ENCODE assay signal across 10 cellular contexts in genomic region chr1:90000934-90001676, GRCh38. TPM values are rescaled to one million over a fixed set of nuclear protein-coding genes. Genes with fewer than 3 reads are reported as not detected.
A peak's percentile ranks its signal among the peaks of the same experiment; 100 is the strongest.
DNase-seq lines count a peak whose midpoint lies in the region; ATAC-seq and TF ChIP-seq lines count a peak whose summit lies in the region.
"Had no signal": no experiment of that assay in that cellular context is flagged by ENCODE, and none has a peak within 500 bp of the region (broad histone marks: within the 10 kb centered on the region; RNA-seq: fewer than 3 reads in every experiment).

No MANE protein-coding gene starts in this region.

- no peak overlapping the region for H4K91ac ChIP-seq in H9 (ENCODE audit: insufficient read length, low read depth, low read length)

- H3K79me2 ChIP-seq in H9 (ENCODE audit: insufficient read depth, low read length), result peaks cover 21% of the 10 kb centered on the region; the same call in 1 of the 2 replicates
- peaks cover 93% of the 10 kb centered on the region for H3K79me2 ChIP-seq in PC-3 (ENCODE audit: low read length)

- peaks cover 23 to 38% of the 10 kb centered on the region in 2 experiments for H3K4me1 Mint-ChIP-seq in H9
- peaks cover 24 to 64% (median 48%) of the 10 kb centered on the region in 4 donors for H3K4me1 Mint-ChIP-seq in naive thymus-derived CD8-positive, alpha-beta T cell
- H3K4me1 Mint-ChIP-seq in mesothelial cell of epicardium, result peaks cover 45% of the 10 kb centered on the region

- H3K4me3 Mint-ChIP-seq in H9, result no peak overlapping the region
- H3K4me3 Mint-ChIP-seq in naive thymus-derived CD8-positive, alpha-beta T cell, result peak overlapping the region in 1 of 10 donors; percentile 24
- no peak overlapping the region for H3K4me3 Mint-ChIP-seq in mesothelial cell of epicardium

- peaks cover 8 to 46% (median 35%) of the 10 kb centered on the region in 3 experiments for H3K36me3 Mint-ChIP-seq in H9 (ENCODE audit: insufficient read depth in 1 of 3, low read depth in 3 of 3)
- H3K36me3 Mint-ChIP-seq in naive thymus-derived CD8-positive, alpha-beta T cell, result peaks cover 0 to 45% (median 0%) of the 10 kb centered on the region in 3 donors
- peaks cover 12% of the 10 kb centered on the region for H3K36me3 Mint-ChIP-seq in mesothelial cell of epicardium

- H3K79me1 ChIP-seq in H9 (ENCODE audit: insufficient read depth, low read depth, low read length, poor library complexity, severe bottlenecking), result peaks cover 7% of the 10 kb centered on the region

- no peak overlapping the region for H2BK12ac ChIP-seq in H9 (ENCODE audit: insufficient read length, low read depth, low read length)

- H2BK20ac ChIP-seq in H9 (ENCODE audit: low read depth, low read length, poor library complexity, severe bottlenecking), result no peak overlapping the region

- no peak overlapping the region for H3K23ac ChIP-seq in H9 (ENCODE audit: insufficient read length, low read depth, low read length)

- H3K27me3 Mint-ChIP-seq in H9 (ENCODE audit: low read depth), result no peaks in the 10 kb centered on the region
- H3K27me3 Mint-ChIP-seq in naive thymus-derived CD8-positive, alpha-beta T cell, result no peaks in the 10 kb centered on the region
- no peaks in the 10 kb centered on the region for H3K27me3 Mint-ChIP-seq in mesothelial cell of epicardium (ENCODE audit: low read depth)

- TF ChIP-seq CTCF in GM12864 (IDR thresholded peaks at IDR 0.05; ENCODE audit: low read depth, low read length, missing control alignments), result peak; percentile 27
- TF ChIP-seq CTCF in H9 (conservative IDR thresholded peaks at IDR 0.05), result peak; percentile 53
- peak; percentile 50 for TF ChIP-seq CTCF in PC-3 (conservative IDR thresholded peaks at IDR 0.05; ENCODE audit: low read depth, low read length)
- no peak for TF ChIP-seq CTCF in ovary (IDR thresholded peaks at IDR 0.05)
- no peak for TF ChIP-seq CTCF in mesothelial cell of epicardium (IDR thresholded peaks at IDR 0.05; ENCODE audit: unreplicated experiment)

- H2BK15ac ChIP-seq in H9 (ENCODE audit: low read depth, low read length), result no peak overlapping the region

- no peak overlapping the region for H3K18ac ChIP-seq in H9 (ENCODE audit: insufficient read length, low read depth, low read length)

- H2AK5ac ChIP-seq in H9 (ENCODE audit: insufficient read length, low read length), result no peak overlapping the region

- peaks cover 42% of the 10 kb centered on the region for H3K36me3 ChIP-seq in PC-3 (ENCODE audit: low read depth, low read length)
- H3K36me3 ChIP-seq in ovary, result no peaks in the 10 kb centered on the region

- H4K8ac ChIP-seq in H9 (replicated peaks; ENCODE audit: insufficient read length, low read depth, low read length), result no peak overlapping the region

- H2AFZ ChIP-seq in H9 (ENCODE audit: low read length) (no peak overlapping the region), PC-3 (ENCODE audit: low read length) (no peak overlapping the region)

- H3K23me2 ChIP-seq in H9 (ENCODE audit: insufficient read length, low read depth, low read length, poor library complexity, severe bottlenecking), result no peaks in the 10 kb centered on the region

- no peaks in the 10 kb centered on the region for H3F3A ChIP-seq in PC-3 (ENCODE audit: low read length, unreplicated experiment)

- no peak for TF ChIP-seq POLR2A in ovary (IDR thresholded peaks at IDR 0.05)

- H3K56ac ChIP-seq in H9 (ENCODE audit: insufficient read length, low read depth, low read length), result no peak overlapping the region

- no peaks in the 10 kb centered on the region for H3K9me2 ChIP-seq in PC-3 (replicated peaks; ENCODE audit: low read length)

- DNase-seq in GM12864 (ENCODE audit: low read depth) (no peak), H9 (no peak), PC-3 (no peak), ovary (no peak), posterior cingulate gyrus (no peak), mesothelial cell of epicardium (ENCODE audit: low spot score in 2 of 2, unreplicated experiment in 2 of 2) (no peak)
- DNase-seq in naive thymus-derived CD8-positive, alpha-beta T cell, result peak in 1 of 10 donors; percentile 7
- DNase-seq: DMS153, NCI-H1436 treated with DMSO at 0.1 percent for 48 hours had no signal

- no peak overlapping the region for H3K4ac ChIP-seq in H9 (ENCODE audit: low read depth, low read length)

- CTCF ChIA-PET in PC-3 (lab: Charles Lee), result no interaction called here

- no peak overlapping the region for H3K27ac ChIP-seq in H9 (ENCODE audit: insufficient read length, low read depth, low read length)
- H3K27ac ChIP-seq in PC-3 (ENCODE audit: low read length), result no peak overlapping the region
- H3K27ac ChIP-seq in ovary, result no peak overlapping the region

- BruUV-seq in PC-3 (replicated peaks; lab: Mats Ljungman, UMichigan), result no TSS peak

- POLR2A ChIA-PET in PC-3 (lab: Charles Lee; ENCODE audit: unreplicated experiment), result no interaction called here
- POLR2A ChIA-PET in naive thymus-derived CD8-positive, alpha-beta T cell (lab: Charles Lee), result no interaction called here

- no peak for TF ChIP-seq EP300 in ovary (IDR thresholded peaks at IDR 0.05)

- ATAC-seq in PC-3 (peak; percentile 23; the same call in 1 of the 2 replicates), GM21723 (IDR thresholded peaks at IDR 0.05; ENCODE audit: unreplicated experiment) (no peak)
- peak; percentile 60 to 77 for ATAC-seq in naive thymus-derived CD8-positive, alpha-beta T cell

- H2BK5ac ChIP-seq in H9 (ENCODE audit: insufficient read length, low read length), result no peak overlapping the region

- H3T11ph ChIP-seq in H9 (ENCODE audit: low read length), result no peak overlapping the region

- H4K20me1 ChIP-seq in H9 (ENCODE audit: control insufficient read depth, insufficient read depth, insufficient read length) (no peaks in the 10 kb centered on the region), PC-3 (ENCODE audit: low read length) (peaks cover 50% of the 10 kb centered on the region)

- no peak overlapping the region for H3K4me3 ChIP-seq in GM12864 (ENCODE audit: low read depth, low read length)
- H3K4me3 ChIP-seq in PC-3 (ENCODE audit: low read length), result no peak overlapping the region
- H3K4me3 ChIP-seq in ovary, result no peak overlapping the region

- H3K27me3 ChIP-seq in H9 (ENCODE audit: insufficient read depth, low read length) (no peaks in the 10 kb centered on the region), PC-3 (ENCODE audit: low read length) (no peaks in the 10 kb centered on the region), ovary (no peaks in the 10 kb centered on the region)

- no peaks in the 10 kb centered on the region for H3K9me3 ChIP-seq in H9 (ENCODE audit: control insufficient read depth, low read depth, low read length)
- no peaks in the 10 kb centered on the region for H3K9me3 ChIP-seq in PC-3 (ENCODE audit: low read length)
- no peaks in the 10 kb centered on the region for H3K9me3 ChIP-seq in ovary

- intact Hi-C loops in PC-3 (cut with micrococcal nuclease), result no loop called here
- intact Hi-C loops in ovary (cut with DNase I), result no loop called here
- intact Hi-C loops in posterior cingulate gyrus (cut with DNase I), result no loop called here

- H3K4me2 ChIP-seq in H9 (ENCODE audit: insufficient read depth, insufficient read length, low read length) (no peak overlapping the region), PC-3 (ENCODE audit: low read length) (no peak overlapping the region)

- no peak overlapping the region for H4K5ac ChIP-seq in H9 (ENCODE audit: insufficient read length, low read depth, low read length)

- no CpG with 5 or more reads among the region's 2 CpGs for WGBS in H9 (ENCODE audit: extremely low coverage, insufficient read length, low lambda C conversion rate)
- WGBS in ovary, 3 donors, result 92 to 96% (median 93%) methylated on average over 2 of the region's 2 CpGs

- no peak overlapping the region for H2BK120ac ChIP-seq in H9 (ENCODE audit: low read depth, low read length, poor library complexity, severe bottlenecking)

- H3K4me1 ChIP-seq in H9 (ENCODE audit: insufficient read depth, low read length), result no peaks in the 10 kb centered on the region
- peaks cover 26% of the 10 kb centered on the region for H3K4me1 ChIP-seq in PC-3 (ENCODE audit: insufficient read depth, low read length)
- peaks cover 1% of the 10 kb centered on the region for H3K4me1 ChIP-seq in ovary (ENCODE audit: insufficient read depth)

- H3K9me3 Mint-ChIP-seq in H9 (no peaks in the 10 kb centered on the region), mesothelial cell of epicardium (no peaks in the 10 kb centered on the region)
- no peaks in the 10 kb centered on the region for H3K9me3 Mint-ChIP-seq in naive thymus-derived CD8-positive, alpha-beta T cell

- H3K9ac ChIP-seq in H9 (ENCODE audit: extremely low read depth, insufficient read length, low read length) (no peak overlapping the region), PC-3 (ENCODE audit: low read length) (no peak overlapping the region)

- no peak overlapping the region for H3K14ac ChIP-seq in H9 (ENCODE audit: insufficient read depth, low read length)

- peak overlapping the region in 1 of 3 experiments; percentile 65; a peak in 2 of 7 replicates for H3K27ac Mint-ChIP-seq in H9
- H3K27ac Mint-ChIP-seq in naive thymus-derived CD8-positive, alpha-beta T cell, result no peak overlapping the region
- H3K27ac Mint-ChIP-seq in mesothelial cell of epicardium, result no peak overlapping the region

RNA-seq across cellular contexts. Expression of gene ZNF326, which starts 6.2 kb away (rescaled TPM):
- total RNA-seq in H9 (2021) (39.0 and 39.9 TPM in 2 replicates), PC-3 (2014; rRNA removed) (7.2 and 12.7 TPM in 2 replicates), ovary (10 to 100 TPM; 17.1 to 24.7 (median 21.8) TPM), mesothelial cell of epicardium (50.9 to 57.3 TPM (median 56.0 TPM) in 3 replicates)
- 10 to 100 TPM; 26.5 to 27.3 TPM for total RNA-seq in naive thymus-derived CD8-positive, alpha-beta T cell
- 1 to 10 TPM; 4.3 to 6.0 (median 5.1) TPM for polyA plus RNA-seq in naive thymus-derived CD8-positive, alpha-beta T cell
- 10 to 100 TPM; 10.9 to 24.4 TPM for polyA plus RNA-seq in ovary

Comparison
In these comparisons a context has a peak if more than half of its experiments do, and no peak if none do; other contexts are left out.
1. CTCF ChIP-seq: peak in GM12864 (single experiment), H9 (single experiment) and PC-3 (single experiment); none in ovary (0 of 3) and mesothelial cell of epicardium (single experiment).